Comparison of ENCODE assay signal across 11 cellular contexts in genomic region chr20:5596401-5597193, GRCh38. TPM values are rescaled to one million over a fixed set of nuclear protein-coding genes. Genes with fewer than 3 reads are reported as not detected.
DNase-seq lines count a peak whose midpoint lies in the region; ATAC-seq and TF ChIP-seq lines count a peak whose summit lies in the region.
"Had no signal": no experiment of that assay in that cellular context is flagged by ENCODE, and none has a peak within 500 bp of the region (broad histone marks: within the 10 kb centered on the region; RNA-seq: fewer than 3 reads in every experiment).

No MANE protein-coding gene starts in this region.

- H3K36me3 ChIP-seq in MM.1S (replicated peaks; ENCODE audit: insufficient read depth, low read length): peaks cover 3% of the 10 kb centered on the region; the same call in 1 of the 2 replicates

- H3K27me3 ChIP-seq in MM.1S (replicated peaks; ENCODE audit: insufficient read depth, low read length) (no peaks in the 10 kb centered on the region), foreskin keratinocyte (no peaks in the 10 kb centered on the region)
- H3K27me3 ChIP-seq: right atrium auricular region had no signal

- H3K27ac Mint-ChIP-seq in T-helper 2 cell treated with Interferon-gamma antibody and Interleukin-4, amounts not matched to agents 5 μg/mL and 100 μg/mL, for 36 hours: peak overlapping the region; percentile 52
- H3K27ac Mint-ChIP-seq in nephron progenitor cell: peak overlapping the region; percentile 78

- H3K9me3 Mint-ChIP-seq in T-helper 2 cell treated with Interferon-gamma antibody and Interleukin-4, amounts not matched to agents 5 μg/mL and 100 μg/mL, for 36 hours: no peaks in the 10 kb centered on the region
- H3K9me3 Mint-ChIP-seq in nephron progenitor cell: no peaks in the 10 kb centered on the region

- peaks cover 48% of the 10 kb centered on the region for H3K4me1 Mint-ChIP-seq in T-helper 2 cell treated with Interferon-gamma antibody and Interleukin-4, amounts not matched to agents 5 μg/mL and 100 μg/mL, for 36 hours (ENCODE audit: low read depth)
- H3K4me1 Mint-ChIP-seq in nephron progenitor cell: peaks cover 6% of the 10 kb centered on the region

- H3K4me3 Mint-ChIP-seq in T-helper 2 cell treated with Interferon-gamma antibody and Interleukin-4, amounts not matched to agents 5 μg/mL and 100 μg/mL, for 36 hours: peak overlapping the region; percentile 22
- H3K4me3 Mint-ChIP-seq in nephron progenitor cell: no peak overlapping the region

- H3K36me3 Mint-ChIP-seq in T-helper 2 cell treated with Interferon-gamma antibody and Interleukin-4, amounts not matched to agents 5 μg/mL and 100 μg/mL, for 36 hours (ENCODE audit: low read depth): peaks cover 45% of the 10 kb centered on the region
- H3K36me3 Mint-ChIP-seq in nephron progenitor cell (ENCODE audit: low read depth): peaks cover 46% of the 10 kb centered on the region

- peak overlapping the region; percentile 95 for H3K4me2 ChIP-seq in MM.1S (ENCODE audit: low read depth, low read length)

- H3K4me1 ChIP-seq in MM.1S (ENCODE audit: low read length) (peaks cover 68% of the 10 kb centered on the region), foreskin keratinocyte (no peaks in the 10 kb centered on the region)

- no peak overlapping the region for H2AFZ ChIP-seq in MM.1S (ENCODE audit: low read length)

- no peaks in the 10 kb centered on the region for H4K20me1 ChIP-seq in MM.1S (ENCODE audit: insufficient read depth, low read length)

- H3K9ac ChIP-seq in MM.1S (ENCODE audit: low read length): peak overlapping the region; percentile 64; the same call in 1 of the 2 replicates

- peaks cover 87% of the 10 kb centered on the region for H3K79me2 ChIP-seq in MM.1S (ENCODE audit: low read length)

- H3K9me3 ChIP-seq in MM.1S (replicated peaks; ENCODE audit: insufficient read depth, low read length): no peaks in the 10 kb centered on the region
- H3K9me3 ChIP-seq: right atrium auricular region had no signal

- H3K9me2 ChIP-seq in MM.1S (replicated peaks; ENCODE audit: insufficient read depth, low read length): no peaks in the 10 kb centered on the region

- no peaks in the 10 kb centered on the region for H3K27me3 Mint-ChIP-seq in T-helper 2 cell treated with Interferon-gamma antibody and Interleukin-4, amounts not matched to agents 5 μg/mL and 100 μg/mL, for 36 hours (ENCODE audit: low read depth)
- no peaks in the 10 kb centered on the region for H3K27me3 Mint-ChIP-seq in nephron progenitor cell (ENCODE audit: low read depth, poor library complexity)

- DNase-seq in T-helper 2 cell treated with Interferon-gamma antibody and Interleukin-4, amounts not matched to agents 5 μg/mL and 100 μg/mL, for 36 hours (ENCODE audit: low spot score): no peak
- no peak for DNase-seq in T-helper 2 cell
- DNase-seq in MM.1S: peak; percentile 84
- no peak for DNase-seq in nephron progenitor cell
- DNase-seq in hippocampal formation (lab: John Stamatoyannopoulos, UW): no peak
- DNase-seq in foreskin keratinocyte: no peak
- DNase-seq: DMS79 treated with DMSO at 0.1 percent for 48 hours, NCI-H146 had no signal

- H3K27ac ChIP-seq in MM.1S (ENCODE audit: low read length) (peak overlapping the region; percentile 93), foreskin keratinocyte (no peak overlapping the region)
- H3K27ac ChIP-seq: right atrium auricular region had no signal

- peaks cover 70% of the 10 kb centered on the region for H3F3A ChIP-seq in MM.1S (ENCODE audit: insufficient read depth, low read length)

- ATAC-seq in GM21367 (IDR thresholded peaks at IDR 0.05; ENCODE audit: unreplicated experiment) (peak; percentile 32), HG03097 (IDR thresholded peaks at IDR 0.05; ENCODE audit: low FRiP score, unreplicated experiment) (no peak), foreskin keratinocyte (no peak)

- TF ChIP-seq CTCF in MM.1S (IDR thresholded peaks at IDR 0.05; ENCODE audit: low read length) (no peak), nephron progenitor cell (IDR thresholded peaks at IDR 0.05) (no peak), foreskin keratinocyte (conservative IDR thresholded peaks at IDR 0.05) (no peak)

- peak overlapping the region; percentile 52 for H3K4me3 ChIP-seq in MM.1S (ENCODE audit: low read length)
- H3K4me3 ChIP-seq: right atrium auricular region had no signal

RNA-seq across cellular contexts. Expression of gene GPCPD1, which starts 14.2 kb away (rescaled TPM):
- 7.3 and 8.9 TPM in 2 replicates for total RNA-seq in foreskin keratinocyte
- 2.5 and 2.9 TPM in 2 replicates for polyA plus RNA-seq in foreskin keratinocyte
